In the genomic region with DNA sequence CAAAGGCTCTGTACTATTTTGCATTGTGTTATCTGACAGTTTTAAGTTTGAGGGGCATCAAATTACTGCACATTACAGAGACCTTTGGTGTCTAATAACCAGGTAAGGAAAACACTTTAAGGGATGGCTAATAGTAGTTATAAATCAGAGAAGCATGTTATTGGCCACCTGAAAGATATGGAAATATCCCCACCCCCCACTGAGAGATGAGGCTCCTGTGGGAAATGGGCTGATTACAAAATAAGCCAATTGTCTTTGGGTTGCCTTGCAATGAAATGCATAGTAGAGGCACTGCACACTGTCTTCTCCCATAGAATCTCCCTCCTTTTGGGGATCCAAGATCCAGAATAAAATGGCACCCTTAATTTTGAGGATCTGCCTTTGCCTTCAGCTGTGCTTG, we compare ENCODE assay signal across 8 cellular contexts.
"Had no signal": no experiment of that assay in that cellular context is flagged by ENCODE, and none has a peak within 500 bp of the region (broad histone marks: within the 10 kb centered on the region; RNA-seq: fewer than 3 reads in every experiment).

No MANE protein-coding gene starts in this region.

- DNase-seq: GDM1, GF-D8 had no signal

- H3K4me3 ChIP-seq: GM12878 had no signal

- FAIRE-seq: G401.6, GM12878, GM12891, GM12892, GM18507, GM19239 had no signal

- ATAC-seq: GM12878 had no signal
